In the genomic region with DNA sequence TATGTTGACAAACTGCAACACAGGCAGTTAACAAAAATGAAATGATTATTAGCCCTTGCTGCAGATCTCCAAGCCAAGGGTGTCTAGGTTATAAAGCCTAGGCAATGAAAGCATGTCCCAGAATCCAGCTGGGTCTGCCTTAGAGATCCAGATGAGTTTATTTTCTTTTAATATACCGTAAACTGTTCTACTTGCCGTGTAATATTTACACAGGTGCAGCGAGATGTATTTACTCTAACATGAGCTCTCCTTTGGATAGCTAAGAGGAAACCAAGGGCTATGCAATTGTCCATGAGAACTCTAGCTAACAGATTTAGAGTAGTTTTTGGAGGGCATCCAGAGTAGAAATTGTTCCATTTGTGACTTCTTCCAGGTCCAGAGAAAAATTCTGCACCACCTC, we compare ENCODE assay signal across 11 cellular contexts. TPM values are rescaled to one million over a fixed set of nuclear protein-coding genes. Genes with fewer than 3 reads are reported as not detected.
"Had no signal": no experiment of that assay in that cellular context is flagged by ENCODE, and none has a peak within 500 bp of the region (broad histone marks: within the 10 kb centered on the region; RNA-seq: fewer than 3 reads in every experiment).

No MANE protein-coding gene starts in this region.

RNA-seq across cellular contexts. Expression of a gene that starts 28.1 kb away (rescaled TPM):
- total RNA-seq: OCI-LY7, PC-3, PC-9, Peyer's patch, Right ventricle myocardium inferior, Right ventricle myocardium superior, RPMI7951, SJCRH30, SJSA1, SK-MEL-5 had no signal
- polyA plus RNA-seq: SK-N-SH had no signal

RNA-seq across cellular contexts. Expression of a gene that starts 33.9 kb away (rescaled TPM):
- total RNA-seq: OCI-LY7, PC-3, PC-9, Peyer's patch, Right ventricle myocardium inferior, Right ventricle myocardium superior, RPMI7951, SJCRH30, SJSA1, SK-MEL-5 had no signal
- polyA plus RNA-seq: SK-N-SH had no signal

RNA-seq across cellular contexts. Expression of a gene that starts 34.4 kb away (rescaled TPM):
- total RNA-seq: SJCRH30 had no signal

RNA-seq across cellular contexts. Expression of a gene that starts 59.5 kb away (rescaled TPM):
- total RNA-seq: OCI-LY7, PC-3, PC-9, Peyer's patch, Right ventricle myocardium inferior, Right ventricle myocardium superior, RPMI7951, SJCRH30, SJSA1, SK-MEL-5 had no signal
- polyA plus RNA-seq: SK-N-SH had no signal
